11 cellular contexts compared by ENCODE assay signal in the genomic region with DNA sequence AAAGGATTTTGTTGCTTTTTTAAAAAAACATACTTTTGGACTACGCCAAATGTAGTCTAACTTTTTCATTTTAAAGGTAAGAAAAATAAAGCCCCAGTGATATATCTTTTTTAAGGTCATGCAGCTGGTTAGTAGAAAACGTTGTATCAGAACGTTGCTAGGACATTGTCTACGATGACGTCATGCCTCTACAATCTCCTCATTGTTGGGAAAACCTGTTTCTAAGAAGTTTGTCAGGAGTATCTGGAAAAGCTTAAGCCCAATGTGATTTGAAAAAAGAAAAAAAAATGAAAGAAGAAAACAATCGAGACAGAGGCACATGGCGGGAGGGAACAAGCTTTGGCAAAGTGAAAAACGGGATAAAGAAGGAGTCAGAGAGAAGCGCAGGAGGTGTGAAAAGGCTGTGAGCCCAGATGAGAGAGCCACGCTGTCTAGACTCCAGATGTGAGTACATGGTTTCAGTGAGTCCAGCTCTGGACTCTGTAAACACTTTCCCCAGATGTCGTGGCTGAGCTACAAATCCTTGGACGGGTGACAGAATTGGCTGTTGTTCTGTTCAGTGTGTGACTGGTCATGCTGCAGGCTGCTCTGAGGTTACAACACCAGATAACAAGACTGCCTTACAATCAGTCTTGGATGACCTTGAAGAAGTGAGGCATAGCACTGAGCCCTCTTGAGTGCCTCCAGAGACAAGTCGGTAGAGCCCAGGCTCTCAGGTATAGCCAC.
A peak's percentile ranks its signal among the peaks of the same experiment; 100 is the strongest.
DNase-seq lines count a peak whose midpoint lies in the region; ATAC-seq and TF ChIP-seq lines count a peak whose summit lies in the region.
"Had no signal": no experiment of that assay in that cellular context is flagged by ENCODE, and none has a peak within 500 bp of the region (broad histone marks: within the 10 kb centered on the region; RNA-seq: fewer than 3 reads in every experiment).

No MANE protein-coding gene starts in this region.

- no peaks in the 10 kb centered on the region for H4K20me1 ChIP-seq in hepatocyte (ENCODE audit: insufficient read depth, poor library complexity, severe bottlenecking)

- H3K27me3 ChIP-seq in hepatocyte (no peaks in the 10 kb centered on the region), prostate gland (replicated peaks; ENCODE audit: insufficient read depth) (no peaks in the 10 kb centered on the region)

- peak overlapping the region; percentile 1 for H3K4me2 ChIP-seq in hepatocyte

- TF ChIP-seq CTCF in hepatocyte (IDR thresholded peaks at IDR 0.05; ENCODE audit: poor library complexity): no peak
- no peak for TF ChIP-seq CTCF in prostate gland (IDR thresholded peaks at IDR 0.05)

- H3K27ac ChIP-seq in hepatocyte (peak overlapping the region; percentile 26), prostate gland (no peak overlapping the region)
- H3K27ac ChIP-seq: WERI-Rb-1 had no signal

- intact Hi-C loops in Right ventricle myocardium inferior (cut with DNase I): no loop called here
- intact Hi-C loops in cardiac septum (cut with DNase I): no loop called here
- intact Hi-C loops in prostate gland (cut with DNase I): no loop called here

- no peak overlapping the region for H2AFZ ChIP-seq in hepatocyte

- H3K36me3 ChIP-seq in hepatocyte (replicated peaks; ENCODE audit: insufficient read depth, low read depth) (no peaks in the 10 kb centered on the region), prostate gland (no peaks in the 10 kb centered on the region)
- H3K36me3 ChIP-seq: WERI-Rb-1 had no signal

- H3K9me3 ChIP-seq in hepatocyte (ENCODE audit: low read depth): no peaks in the 10 kb centered on the region
- H3K9me3 ChIP-seq in prostate gland: no peaks in the 10 kb centered on the region

- H3K4me1 ChIP-seq in hepatocyte (ENCODE audit: insufficient read depth) (peaks cover 8% of the 10 kb centered on the region), prostate gland (replicated peaks) (no peaks in the 10 kb centered on the region)

- H3K4me3 Mint-ChIP-seq in activated T-cell treated with anti-CD3 and anti-CD28 coated beads, Interleukin-2, amount 50 U/mL, for 4 hours: no peak overlapping the region

- peaks cover 27% of the 10 kb centered on the region for H3K9me3 Mint-ChIP-seq in activated T-cell treated with anti-CD3 and anti-CD28 coated beads, Interleukin-2, amount 50 U/mL, for 4 hours

- H3K27me3 Mint-ChIP-seq in activated T-cell treated with anti-CD3 and anti-CD28 coated beads, Interleukin-2, amount 50 U/mL, for 4 hours (ENCODE audit: low read depth): no peaks in the 10 kb centered on the region

- no peaks in the 10 kb centered on the region for H3K4me1 Mint-ChIP-seq in activated T-cell treated with anti-CD3 and anti-CD28 coated beads, Interleukin-2, amount 50 U/mL, for 4 hours (ENCODE audit: low read depth)

- no peaks in the 10 kb centered on the region for H3K79me2 ChIP-seq in hepatocyte

- ATAC-seq in Right ventricle myocardium inferior: peak; percentile 98
- ATAC-seq in HG03175 (IDR thresholded peaks at IDR 0.05; ENCODE audit: unreplicated experiment): no peak
- ATAC-seq in activated T-cell treated with anti-CD3 and anti-CD28 coated beads, Interleukin-2, amount 50 U/mL, for 4 hours: no peak

- H3K4me3 ChIP-seq in hepatocyte (no peak overlapping the region), prostate gland (no peak overlapping the region)

- no peak for TF ChIP-seq POLR2A in prostate gland (IDR thresholded peaks at IDR 0.05)

- DNase-seq in Right ventricle myocardium inferior (ENCODE audit: missing footprints): peak; percentile 70
- no peak for DNase-seq in cardiac septum (ENCODE audit: low spot score)
- peak; percentile 66 for DNase-seq in hepatocyte (ENCODE audit: low spot score)
- peak; percentile 8 for DNase-seq in prostate gland (ENCODE audit: low spot score)
- DNase-seq in SKM-1 (lab: John Stamatoyannopoulos, UW; ENCODE audit: unreplicated experiment): no peak
- no peak for DNase-seq in activated T-cell treated with anti-CD3 and anti-CD28 coated beads, Interleukin-2, amount 50 U/mL, for 4 hours
- no peak for DNase-seq in NCI-H146 (lab: John Stamatoyannopoulos, UW)
- DNase-seq: DMS79, NCI-H510A, WERI-Rb-1 had no signal

- no peaks in the 10 kb centered on the region for H3K36me3 Mint-ChIP-seq in activated T-cell treated with anti-CD3 and anti-CD28 coated beads, Interleukin-2, amount 50 U/mL, for 4 hours (ENCODE audit: insufficient read depth)

- WGBS in hepatocyte (ENCODE audit: low lambda C conversion rate, missing lambda C conversion rate): 44% methylated on average over 13 of the region's 13 CpGs
- WGBS in prostate gland: 50% methylated on average over 13 of the region's 13 CpGs

- H3K9me2 ChIP-seq in hepatocyte (replicated peaks; ENCODE audit: insufficient read depth): no peaks in the 10 kb centered on the region

Comparison
In these comparisons a context has a peak if more than half of its experiments do, and no peak if none do; other contexts are left out.
1. DNase-seq: peak in Right ventricle myocardium inferior (single experiment), hepatocyte (single experiment) and prostate gland (single experiment); none in cardiac septum (single experiment), SKM-1 (single experiment), activated T-cell treated with anti-CD3 and anti-CD28 coated beads, Interleukin-2, amount 50 U/mL, for 4 hours (single experiment) and NCI-H146 (single experiment).